10 cellular contexts compared by ENCODE assay signal in genomic region chr3:122668930-122669730, GRCh38. TPM values are rescaled to one million over a fixed set of nuclear protein-coding genes. Genes with fewer than 3 reads are reported as not detected.
DNase-seq lines count a peak whose midpoint lies in the region; ATAC-seq and TF ChIP-seq lines count a peak whose summit lies in the region.
"Had no signal": no experiment of that assay in that cellular context is flagged by ENCODE, and none has a peak within 500 bp of the region (broad histone marks: within the 10 kb centered on the region; RNA-seq: fewer than 3 reads in every experiment).

No MANE protein-coding gene starts in this region.

- peak; percentile 61 for DNase-seq in activated CD4-positive, alpha-beta T cell treated with anti-CD3 and anti-CD28 coated beads for 48 hours
- no peak for DNase-seq in activated CD4-positive, alpha-beta T cell treated with anti-CD3 and anti-CD28 coated beads for 1 hour
- DNase-seq in activated naive CD8-positive, alpha-beta T cell treated with anti-CD3 and anti-CD28 coated beads, Interleukin-2, amount 10 ng/mL, durations not matched to agents 7 days and 5 days, result no peak
- DNase-seq in stimulated activated CD8-positive, alpha-beta memory T cell treated with anti-CD3 and anti-CD28 coated beads, Interleukin-4, amount 100 ng/mL, for 48 hours, result peak; percentile 62
- no peak for DNase-seq in NCI-H1105 (lab: John Stamatoyannopoulos, UW)
- no peak for DNase-seq in adrenal gland
- DNase-seq in activated effector memory CD4-positive, alpha-beta T cell treated with Interleukin-2 at 50 U/mL for 16 hours, result no peak

- 72 to 86% (median 80%) methylated on average over 6 to 8 of the region's 8 CpGs for WGBS in adrenal gland, 4 donors

- no peak for TF ChIP-seq CTCF in adrenal gland (IDR thresholded peaks at IDR 0.05)

- H3K4me3 ChIP-seq in adrenal gland, result no peak overlapping the region
- H3K4me3 ChIP-seq: Peyer's patch had no signal

- intact Hi-C loops in adrenal gland (cut with DNase I), result no loop called here

- H3K36me3 Mint-ChIP-seq in activated naive CD8-positive, alpha-beta T cell treated with anti-CD3 and anti-CD28 coated beads, Interleukin-2, amount 10 ng/mL, durations not matched to agents 7 days and 5 days, result peaks cover 9% of the 10 kb centered on the region

- no peak overlapping the region for H3K4me3 Mint-ChIP-seq in activated naive CD8-positive, alpha-beta T cell treated with anti-CD3 and anti-CD28 coated beads, Interleukin-2, amount 10 ng/mL, durations not matched to agents 7 days and 5 days
- H3K4me3 Mint-ChIP-seq: B cell had no signal

- peaks cover 8% of the 10 kb centered on the region for H3K9me3 Mint-ChIP-seq in activated naive CD8-positive, alpha-beta T cell treated with anti-CD3 and anti-CD28 coated beads, Interleukin-2, amount 10 ng/mL, durations not matched to agents 7 days and 5 days

- no peak overlapping the region for H3K27ac ChIP-seq in adrenal gland
- H3K27ac ChIP-seq: Peyer's patch had no signal

- TF ChIP-seq POLR2A in adrenal gland (IDR thresholded peaks at IDR 0.05), result no peak

- peak overlapping the region; percentile 14 for H3K27ac Mint-ChIP-seq in activated naive CD8-positive, alpha-beta T cell treated with anti-CD3 and anti-CD28 coated beads, Interleukin-2, amount 10 ng/mL, durations not matched to agents 7 days and 5 days
- H3K27ac Mint-ChIP-seq: B cell had no signal

- H3K27me3 ChIP-seq in adrenal gland, result no peaks in the 10 kb centered on the region
- H3K27me3 ChIP-seq: Peyer's patch had no signal

- POLR2A ChIA-PET in activated naive CD8-positive, alpha-beta T cell treated with anti-CD3 and anti-CD28 coated beads, Interleukin-2, amount 10 ng/mL, durations not matched to agents 7 days and 5 days (lab: Charles Lee), result interaction anchor here (0.9 to 1.3 kb wide), 2 partner anchors 8 to 12 kb away, joined by 3 read pairs; partner anchors contain the start of gene PARP14

- ATAC-seq in HG03565 (IDR thresholded peaks at IDR 0.05; ENCODE audit: unreplicated experiment), result peak; percentile 63
- ATAC-seq in activated naive CD8-positive, alpha-beta T cell treated with anti-CD3 and anti-CD28 coated beads, Interleukin-2, amount 10 ng/mL, durations not matched to agents 7 days and 5 days (ENCODE audit: low read depth), result peak; percentile 83

- peaks cover under 1% of the 10 kb centered on the region for H3K27me3 Mint-ChIP-seq in activated naive CD8-positive, alpha-beta T cell treated with anti-CD3 and anti-CD28 coated beads, Interleukin-2, amount 10 ng/mL, durations not matched to agents 7 days and 5 days
- H3K27me3 Mint-ChIP-seq: B cell had no signal

- no peaks in the 10 kb centered on the region for H3K4me1 ChIP-seq in adrenal gland (replicated peaks in 1 of 2)

- H3K36me3 ChIP-seq in adrenal gland (replicated peaks in 1 of 2), result no peaks in the 10 kb centered on the region
- H3K36me3 ChIP-seq: Peyer's patch had no signal

- no peaks in the 10 kb centered on the region for H3K9me3 ChIP-seq in adrenal gland (replicated peaks in 1 of 3)
- H3K9me3 ChIP-seq: Peyer's patch had no signal

- peaks cover 8% of the 10 kb centered on the region for H3K4me1 Mint-ChIP-seq in activated naive CD8-positive, alpha-beta T cell treated with anti-CD3 and anti-CD28 coated beads, Interleukin-2, amount 10 ng/mL, durations not matched to agents 7 days and 5 days

RNA-seq across cellular contexts. Expression of gene PARP14, which starts 11.5 kb away (rescaled TPM):
- 100 to 1,000 TPM; 128 to 129 TPM for total RNA-seq in activated naive CD8-positive, alpha-beta T cell treated with anti-CD3 and anti-CD28 coated beads, Interleukin-2, amount 10 ng/mL, durations not matched to agents 7 days and 5 days
- 10 to 100 TPM; 30.8 to 90.2 (median 49.2) TPM for total RNA-seq in adrenal gland
- 10 to 100 TPM; 17.4 to 24.1 (median 17.6) TPM for polyA plus RNA-seq in adrenal gland

Comparison
In these comparisons a context has a peak if more than half of its experiments do, and no peak if none do; other contexts are left out.
1. DNase-seq: peak in activated CD4-positive, alpha-beta T cell treated with anti-CD3 and anti-CD28 coated beads for 48 hours (single experiment) and stimulated activated CD8-positive, alpha-beta memory T cell treated with anti-CD3 and anti-CD28 coated beads, Interleukin-4, amount 100 ng/mL, for 48 hours (single experiment); none in activated CD4-positive, alpha-beta T cell treated with anti-CD3 and anti-CD28 coated beads for 1 hour (single experiment), activated naive CD8-positive, alpha-beta T cell treated with anti-CD3 and anti-CD28 coated beads, Interleukin-2, amount 10 ng/mL, durations not matched to agents 7 days and 5 days (single experiment), NCI-H1105 (single experiment), adrenal gland (0 of 7) and activated effector memory CD4-positive, alpha-beta T cell treated with Interleukin-2 at 50 U/mL for 16 hours (single experiment).